In genomic region chr13:28440774-28441532, GRCh38 we compare ENCODE assay signal across 16 cellular contexts. TPM values are rescaled to one million over a fixed set of nuclear protein-coding genes. Genes with fewer than 3 reads are reported as not detected.
"Had no signal": no experiment of that assay in that cellular context is flagged by ENCODE, and none has a peak within 500 bp of the region (broad histone marks: within the 10 kb centered on the region; RNA-seq: fewer than 3 reads in every experiment).

No MANE protein-coding gene starts in this region.

- H3K36me3 ChIP-seq: breast epithelium, ovary had no signal

- H3K27me3 ChIP-seq: ovary had no signal

- H3K4me3 ChIP-seq: breast epithelium, ovary had no signal

- ATAC-seq: activated T-cell treated with anti-CD3 and anti-CD28 coated beads, Interleukin-2, amount 50 U/mL, for 4 hours; esophagus mucosa; stimulated activated naive CD8-positive, alpha-beta T cell treated with anti-CD3 and anti-CD28 coated beads, Interleukin-15, amount 100 ng/mL, for 72 hours had no signal

- FAIRE-seq: kidney had no signal

- DNase-seq: activated CD4-positive, alpha-beta T cell treated with anti-CD3 and anti-CD28 coated beads for 1 hour; activated CD4-positive, alpha-beta T cell treated with anti-CD3 and anti-CD28 coated beads, Interleukin-2, amount 50 U/mL, for 48 hours; activated naive CD8-positive, alpha-beta T cell treated with anti-CD3 and anti-CD28 coated beads, Interleukin-2, amount 10 ng/mL, durations not matched to agents 7 days and 5 days; activated T-cell treated with anti-CD3 and anti-CD28 coated beads, Interleukin-2, amount 50 U/mL, for 4 hours; aorta; endodermal cell; glutamatergic neuron; kidney; ovary; stimulated activated CD4-positive, alpha-beta T cell treated with anti-CD3 and anti-CD28 coated beads, Interleukin-12 subunit alpha, Interleukin-12 subunit beta, amount 100 ng/mL, for 4 hours; stimulated activated CD4-positive, alpha-beta T cell treated with anti-CD3 and anti-CD28 coated beads, Interleukin-2, amount 100 ng/mL, for 48 hours; stimulated activated naive CD8-positive, alpha-beta T cell treated with anti-CD3 and anti-CD28 coated beads, Interleukin-15, amount 100 ng/mL, for 72 hours had no signal

- H3K4me1 ChIP-seq: breast epithelium had no signal

- H3K27ac ChIP-seq: breast epithelium, ovary had no signal

RNA-seq across cellular contexts. Expression of gene FLT1, which starts 54.0 kb away (rescaled TPM):
- total RNA-seq: myocyte, neural crest cell had no signal
